1 cellular context compared by ENCODE assay signal in the genomic region with DNA sequence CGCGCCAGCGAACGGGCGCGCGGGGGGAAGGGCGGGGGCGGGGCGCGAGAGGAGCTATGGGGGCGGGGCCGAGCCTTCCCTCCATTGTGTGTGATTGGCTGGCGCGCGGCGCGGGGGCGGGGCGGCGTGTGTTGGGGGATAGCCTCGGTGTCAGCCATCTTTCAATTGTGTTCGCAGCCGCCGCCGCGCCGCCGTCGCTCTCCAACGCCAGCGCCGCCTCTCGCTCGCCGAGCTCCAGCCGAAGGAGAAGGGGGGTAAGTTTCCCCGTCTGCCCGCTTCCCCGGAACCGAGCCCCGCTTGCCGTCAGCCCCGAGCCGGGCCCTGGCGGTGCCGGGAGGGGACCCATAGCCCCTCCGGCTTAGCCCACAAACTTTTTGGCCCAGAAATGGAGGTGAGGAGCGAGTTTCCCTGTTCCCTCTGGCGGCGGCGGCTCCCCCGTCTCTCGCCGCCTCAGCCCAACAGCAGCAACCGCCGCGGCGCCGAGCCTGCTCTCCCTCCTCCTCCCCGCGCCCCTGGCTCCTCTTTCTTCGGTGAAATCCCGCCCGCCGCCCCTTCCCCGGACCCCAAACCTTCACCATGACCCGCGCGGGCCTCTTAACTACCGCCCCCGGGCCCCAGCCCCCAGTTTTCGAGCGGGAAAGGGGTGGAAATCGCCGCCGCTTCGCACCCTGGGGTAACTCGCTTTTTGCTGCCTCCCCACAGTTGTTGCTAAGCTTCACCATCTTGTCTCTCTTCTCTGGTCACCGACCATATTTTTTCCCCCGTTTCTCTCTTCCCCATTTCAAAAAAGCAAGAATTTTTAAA.
TF ChIP-seq lines count a peak whose summit lies in the region.

A gene (plus strand): TSS at position 159 of the 804 bp plus-strand sequence. CDS start 1,636 bp downstream, outside the sequence.

TF ChIP-seq in HepG2, 621 proteins besides CTCF, POLR2A, EP300 and RAD21 (continued from another document):
- TF ChIP-seq, protein P1, sequence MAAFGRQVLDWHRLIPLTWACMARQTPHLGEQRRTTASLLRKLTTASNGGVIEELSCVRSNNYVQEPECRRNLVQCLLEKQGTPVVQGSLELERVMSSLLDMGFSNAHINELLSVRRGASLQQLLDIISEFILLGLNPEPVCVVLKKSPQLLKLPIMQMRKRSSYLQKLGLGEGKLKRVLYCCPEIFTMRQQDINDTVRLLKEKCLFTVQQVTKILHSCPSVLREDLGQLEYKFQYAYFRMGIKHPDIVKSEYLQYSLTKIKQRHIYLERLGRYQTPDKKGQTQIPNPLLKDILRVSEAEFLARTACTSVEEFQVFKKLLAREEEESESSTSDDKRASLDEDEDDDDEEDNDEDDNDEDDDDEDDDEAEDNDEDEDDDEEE (CRISPR knock-in tag; IDR thresholded peaks at IDR 0.05): peak; percentile 55; the same call in 1 of the 2 replicates
- TF ChIP-seq POLR2AphosphoS2 (IDR thresholded peaks at IDR 0.05; ENCODE audit: low read depth, low read length): no peak
- TF ChIP-seq ELF4 (CRISPR knock-in tag; IDR thresholded peaks at IDR 0.05; ENCODE audit: borderline replicate concordance): no peak
- no peak for TF ChIP-seq THYN1 (CRISPR knock-in tag; IDR thresholded peaks at IDR 0.05; ENCODE audit: borderline replicate concordance, low read depth)
- TF ChIP-seq ZNF790 (CRISPR knock-in tag; IDR thresholded peaks at IDR 0.05; ENCODE audit: borderline replicate concordance): no peak
- TF ChIP-seq SOX5 (CRISPR knock-in tag; IDR thresholded peaks at IDR 0.05; ENCODE audit: borderline replicate concordance): peak; percentile 54; the same call in 1 of the 2 replicates
- TF ChIP-seq SRY (CRISPR knock-in tag; IDR thresholded peaks at IDR 0.05): peak; percentile 64
- TF ChIP-seq, protein P2, sequence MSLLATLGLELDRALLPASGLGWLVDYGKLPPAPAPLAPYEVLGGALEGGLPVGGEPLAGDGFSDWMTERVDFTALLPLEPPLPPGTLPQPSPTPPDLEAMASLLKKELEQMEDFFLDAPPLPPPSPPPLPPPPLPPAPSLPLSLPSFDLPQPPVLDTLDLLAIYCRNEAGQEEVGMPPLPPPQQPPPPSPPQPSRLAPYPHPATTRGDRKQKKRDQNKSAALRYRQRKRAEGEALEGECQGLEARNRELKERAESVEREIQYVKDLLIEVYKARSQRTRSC (CRISPR knock-in tag; IDR thresholded peaks at IDR 0.05; ENCODE audit: low read depth): no peak
- TF ChIP-seq U2AF1 (optimal IDR thresholded peaks at IDR 0.05; ENCODE audit: low read depth, low read length): no peak
- TF ChIP-seq, protein P3, sequence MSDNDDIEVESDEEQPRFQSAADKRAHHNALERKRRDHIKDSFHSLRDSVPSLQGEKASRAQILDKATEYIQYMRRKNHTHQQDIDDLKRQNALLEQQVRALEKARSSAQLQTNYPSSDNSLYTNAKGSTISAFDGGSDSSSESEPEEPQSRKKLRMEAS (IDR thresholded peaks at IDR 0.05): peak; percentile 60
- TF ChIP-seq, protein P4, sequence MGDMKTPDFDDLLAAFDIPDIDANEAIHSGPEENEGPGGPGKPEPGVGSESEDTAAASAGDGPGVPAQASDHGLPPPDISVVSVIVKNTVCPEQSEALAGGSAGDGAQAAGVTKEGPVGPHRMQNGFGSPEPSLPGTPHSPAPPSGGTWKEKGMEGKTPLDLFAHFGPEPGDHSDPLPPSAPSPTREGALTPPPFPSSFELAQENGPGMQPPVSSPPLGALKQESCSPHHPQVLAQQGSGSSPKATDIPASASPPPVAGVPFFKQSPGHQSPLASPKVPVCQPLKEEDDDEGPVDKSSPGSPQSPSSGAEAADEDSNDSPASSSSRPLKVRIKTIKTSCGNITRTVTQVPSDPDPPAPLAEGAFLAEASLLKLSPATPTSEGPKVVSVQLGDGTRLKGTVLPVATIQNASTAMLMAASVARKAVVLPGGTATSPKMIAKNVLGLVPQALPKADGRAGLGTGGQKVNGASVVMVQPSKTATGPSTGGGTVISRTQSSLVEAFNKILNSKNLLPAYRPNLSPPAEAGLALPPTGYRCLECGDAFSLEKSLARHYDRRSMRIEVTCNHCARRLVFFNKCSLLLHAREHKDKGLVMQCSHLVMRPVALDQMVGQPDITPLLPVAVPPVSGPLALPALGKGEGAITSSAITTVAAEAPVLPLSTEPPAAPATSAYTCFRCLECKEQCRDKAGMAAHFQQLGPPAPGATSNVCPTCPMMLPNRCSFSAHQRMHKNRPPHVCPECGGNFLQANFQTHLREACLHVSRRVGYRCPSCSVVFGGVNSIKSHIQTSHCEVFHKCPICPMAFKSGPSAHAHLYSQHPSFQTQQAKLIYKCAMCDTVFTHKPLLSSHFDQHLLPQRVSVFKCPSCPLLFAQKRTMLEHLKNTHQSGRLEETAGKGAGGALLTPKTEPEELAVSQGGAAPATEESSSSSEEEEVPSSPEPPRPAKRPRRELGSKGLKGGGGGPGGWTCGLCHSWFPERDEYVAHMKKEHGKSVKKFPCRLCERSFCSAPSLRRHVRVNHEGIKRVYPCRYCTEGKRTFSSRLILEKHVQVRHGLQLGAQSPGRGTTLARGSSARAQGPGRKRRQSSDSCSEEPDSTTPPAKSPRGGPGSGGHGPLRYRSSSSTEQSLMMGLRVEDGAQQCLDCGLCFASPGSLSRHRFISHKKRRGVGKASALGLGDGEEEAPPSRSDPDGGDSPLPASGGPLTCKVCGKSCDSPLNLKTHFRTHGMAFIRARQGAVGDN (CRISPR knock-in tag; IDR thresholded peaks at IDR 0.05): no peak; the same call in 1 of the 2 replicates
- TF ChIP-seq ZEB1 (IDR thresholded peaks at IDR 0.05; ENCODE audit: insufficient replicate concordance, low read depth): no peak
- no peak for TF ChIP-seq SMARCC2 (IDR thresholded peaks at IDR 0.05)
- TF ChIP-seq, protein P5, sequence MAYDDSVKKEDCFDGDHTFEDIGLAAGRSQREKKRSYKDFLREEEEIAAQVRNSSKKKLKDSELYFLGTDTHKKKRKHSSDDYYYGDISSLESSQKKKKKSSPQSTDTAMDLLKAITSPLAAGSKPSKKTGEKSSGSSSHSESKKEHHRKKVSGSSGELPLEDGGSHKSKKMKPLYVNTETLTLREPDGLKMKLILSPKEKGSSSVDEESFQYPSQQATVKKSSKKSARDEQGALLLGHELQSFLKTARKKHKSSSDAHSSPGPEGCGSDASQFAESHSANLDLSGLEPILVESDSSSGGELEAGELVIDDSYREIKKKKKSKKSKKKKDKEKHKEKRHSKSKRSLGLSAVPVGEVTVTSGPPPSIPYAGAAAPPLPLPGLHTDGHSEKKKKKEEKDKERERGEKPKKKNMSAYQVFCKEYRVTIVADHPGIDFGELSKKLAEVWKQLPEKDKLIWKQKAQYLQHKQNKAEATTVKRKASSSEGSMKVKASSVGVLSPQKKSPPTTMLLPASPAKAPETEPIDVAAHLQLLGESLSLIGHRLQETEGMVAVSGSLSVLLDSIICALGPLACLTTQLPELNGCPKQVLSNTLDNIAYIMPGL (CRISPR knock-in tag; IDR thresholded peaks at IDR 0.05; ENCODE audit: borderline replicate concordance in 1 of 2, low read depth in 1 of 2): peak; percentile 80 to 87; a peak in 3 of 4 replicates
- no peak for TF ChIP-seq MYNN (CRISPR knock-in tag; IDR thresholded peaks at IDR 0.05; ENCODE audit: low read depth)
- no peak for TF ChIP-seq ZNF33B (CRISPR knock-in tag; IDR thresholded peaks at IDR 0.05)
- no peak for TF ChIP-seq LCORL (IDR thresholded peaks at IDR 0.05)
- TF ChIP-seq LCORL (CRISPR knock-in tag; IDR thresholded peaks at IDR 0.05): no peak
- TF ChIP-seq PTBP1 (IDR thresholded peaks at IDR 0.05; ENCODE audit: low read depth, low read length, poor library complexity, severe bottlenecking): no peak
- peak; percentile 71 for TF ChIP-seq NFYC (CRISPR knock-in tag; IDR thresholded peaks at IDR 0.05)
- peak; percentile 14; the same call in 1 of the 3 replicates for TF ChIP-seq MXI1 (IDR thresholded peaks at IDR 0.05; ENCODE audit: borderline replicate concordance, low read depth, low read length)
- no peak; the same call in 1 of the 2 replicates for TF ChIP-seq ZSCAN21 (CRISPR knock-in tag; IDR thresholded peaks at IDR 0.05; ENCODE audit: borderline replicate concordance)
- no peak for TF ChIP-seq PCBP1 (IDR thresholded peaks at IDR 0.05; ENCODE audit: borderline replicate concordance, low read depth, low read length)
- TF ChIP-seq, protein P6, sequence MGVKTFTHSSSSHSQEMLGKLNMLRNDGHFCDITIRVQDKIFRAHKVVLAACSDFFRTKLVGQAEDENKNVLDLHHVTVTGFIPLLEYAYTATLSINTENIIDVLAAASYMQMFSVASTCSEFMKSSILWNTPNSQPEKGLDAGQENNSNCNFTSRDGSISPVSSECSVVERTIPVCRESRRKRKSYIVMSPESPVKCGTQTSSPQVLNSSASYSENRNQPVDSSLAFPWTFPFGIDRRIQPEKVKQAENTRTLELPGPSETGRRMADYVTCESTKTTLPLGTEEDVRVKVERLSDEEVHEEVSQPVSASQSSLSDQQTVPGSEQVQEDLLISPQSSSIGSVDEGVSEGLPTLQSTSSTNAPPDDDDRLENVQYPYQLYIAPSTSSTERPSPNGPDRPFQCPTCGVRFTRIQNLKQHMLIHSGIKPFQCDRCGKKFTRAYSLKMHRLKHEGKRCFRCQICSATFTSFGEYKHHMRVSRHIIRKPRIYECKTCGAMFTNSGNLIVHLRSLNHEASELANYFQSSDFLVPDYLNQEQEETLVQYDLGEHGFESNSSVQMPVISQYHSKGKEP (CRISPR knock-in tag; IDR thresholded peaks at IDR 0.05): peak; percentile 40; the same call in 1 of the 2 replicates
- TF ChIP-seq DR1 (CRISPR knock-in tag; IDR thresholded peaks at IDR 0.05): peak; percentile 66; the same call in 1 of the 2 replicates
- peak; percentile 62 for TF ChIP-seq SMAD3 (CRISPR knock-in tag; IDR thresholded peaks at IDR 0.05)
- no peak for TF ChIP-seq HDAC6 (IDR thresholded peaks at IDR 0.05; ENCODE audit: low read depth, low read length)
- TF ChIP-seq, protein P7, sequence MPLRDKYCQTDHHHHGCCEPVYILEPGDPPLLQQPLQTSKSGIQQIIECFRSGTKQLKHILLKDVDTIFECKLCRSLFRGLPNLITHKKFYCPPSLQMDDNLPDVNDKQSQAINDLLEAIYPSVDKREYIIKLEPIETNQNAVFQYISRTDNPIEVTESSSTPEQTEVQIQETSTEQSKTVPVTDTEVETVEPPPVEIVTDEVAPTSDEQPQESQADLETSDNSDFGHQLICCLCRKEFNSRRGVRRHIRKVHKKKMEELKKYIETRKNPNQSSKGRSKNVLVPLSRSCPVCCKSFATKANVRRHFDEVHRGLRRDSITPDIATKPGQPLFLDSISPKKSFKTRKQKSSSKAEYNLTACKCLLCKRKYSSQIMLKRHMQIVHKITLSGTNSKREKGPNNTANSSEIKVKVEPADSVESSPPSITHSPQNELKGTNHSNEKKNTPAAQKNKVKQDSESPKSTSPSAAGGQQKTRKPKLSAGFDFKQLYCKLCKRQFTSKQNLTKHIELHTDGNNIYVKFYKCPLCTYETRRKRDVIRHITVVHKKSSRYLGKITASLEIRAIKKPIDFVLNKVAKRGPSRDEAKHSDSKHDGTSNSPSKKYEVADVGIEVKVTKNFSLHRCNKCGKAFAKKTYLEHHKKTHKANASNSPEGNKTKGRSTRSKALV (CRISPR knock-in tag; IDR thresholded peaks at IDR 0.05): no peak
- no peak for TF ChIP-seq TCF12 (IDR thresholded peaks at IDR 0.05)
- 0 out of 2 replicates have a peak, but pooled peaks have one; percentile 30 for TF ChIP-seq TCF12 (CRISPR knock-in tag; IDR thresholded peaks at IDR 0.05)
- TF ChIP-seq ZNF878 (CRISPR knock-in tag; IDR thresholded peaks at IDR 0.05): 0 out of 2 replicates have a peak, but pooled peaks have one; percentile 50
- TF ChIP-seq, protein P8, sequence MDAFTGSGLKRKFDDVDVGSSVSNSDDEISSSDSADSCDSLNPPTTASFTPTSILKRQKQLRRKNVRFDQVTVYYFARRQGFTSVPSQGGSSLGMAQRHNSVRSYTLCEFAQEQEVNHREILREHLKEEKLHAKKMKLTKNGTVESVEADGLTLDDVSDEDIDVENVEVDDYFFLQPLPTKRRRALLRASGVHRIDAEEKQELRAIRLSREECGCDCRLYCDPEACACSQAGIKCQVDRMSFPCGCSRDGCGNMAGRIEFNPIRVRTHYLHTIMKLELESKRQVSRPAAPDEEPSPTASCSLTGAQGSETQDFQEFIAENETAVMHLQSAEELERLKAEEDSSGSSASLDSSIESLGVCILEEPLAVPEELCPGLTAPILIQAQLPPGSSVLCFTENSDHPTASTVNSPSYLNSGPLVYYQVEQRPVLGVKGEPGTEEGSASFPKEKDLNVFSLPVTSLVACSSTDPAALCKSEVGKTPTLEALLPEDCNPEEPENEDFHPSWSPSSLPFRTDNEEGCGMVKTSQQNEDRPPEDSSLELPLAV (CRISPR knock-in tag; conservative IDR thresholded peaks at IDR 0.05; ENCODE audit: low read depth): no peak
